In the genomic region with DNA sequence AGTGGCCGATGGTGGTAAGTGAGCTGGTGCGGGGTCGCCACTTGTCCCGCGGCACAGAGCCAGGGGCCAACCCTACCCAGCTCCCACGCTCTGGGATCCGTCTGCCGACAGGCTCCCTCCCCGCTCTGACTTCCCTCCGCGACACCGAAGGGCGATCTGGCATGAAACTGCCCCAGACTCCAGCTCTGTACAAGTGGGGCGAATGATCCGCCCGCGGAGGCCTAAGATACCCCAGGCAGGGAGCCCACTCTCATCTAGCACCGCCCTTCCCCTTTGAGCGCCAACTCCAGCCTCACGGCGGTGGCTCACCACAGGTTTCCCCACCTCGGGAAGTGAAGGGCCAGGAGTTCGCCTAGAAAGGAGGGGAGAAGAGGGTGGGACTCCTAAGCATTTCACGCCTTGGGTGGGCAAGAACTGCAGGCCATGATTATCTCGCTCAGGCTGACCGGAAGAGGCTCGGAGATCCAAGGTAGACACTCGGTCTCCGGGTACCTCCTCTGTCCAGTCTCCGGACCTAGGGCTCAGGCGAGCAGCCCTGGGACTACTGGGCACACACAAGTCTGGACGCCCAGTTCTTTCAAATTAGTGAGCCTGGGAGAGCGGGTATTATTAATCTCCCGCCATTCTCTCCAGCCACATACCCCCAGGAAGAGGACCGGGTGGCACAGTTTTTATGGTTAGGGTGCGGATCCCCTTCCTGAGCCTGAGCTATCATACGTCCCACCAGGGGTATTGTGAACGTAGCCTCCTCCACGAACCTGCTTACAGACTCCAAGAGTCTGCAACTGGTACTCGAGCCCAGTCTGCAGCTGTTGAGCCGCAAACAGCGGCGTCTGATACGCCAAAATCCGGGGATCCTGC, we compare ENCODE assay signal across 8 cellular contexts. TPM values are rescaled to one million over a fixed set of nuclear protein-coding genes. Genes with fewer than 3 reads are reported as not detected.
A peak's percentile ranks its signal among the peaks of the same experiment; 100 is the strongest.
DNase-seq lines count a peak whose midpoint lies in the region; ATAC-seq and TF ChIP-seq lines count a peak whose summit lies in the region.

No MANE protein-coding gene starts in this region.

- POLR2A ChIA-PET in activated CD4-positive, alpha-beta T cell treated with anti-CD3 and anti-CD28 coated beads, Interleukin-2, amount 10 ng/mL, durations not matched to agents 7 days and 5 days (lab: Charles Lee), result interaction anchor here (1.0 kb wide), 1 partner anchor 17 kb away, joined by 3 read pairs; no protein-coding TSS in a partner anchor

- ATAC-seq in left lobe of liver, result peak; percentile 25

- 4% methylated on average over 28 of the region's 45 CpGs for WGBS in suprapubic skin

- H3K4me3 ChIP-seq in suprapubic skin, result peak overlapping the region; percentile 50
- no peak overlapping the region for H3K4me3 ChIP-seq in uterus

- H3K27ac ChIP-seq in suprapubic skin (no peak overlapping the region), uterus (no peak overlapping the region)

- DNase-seq in activated CD4-positive, alpha-beta T cell treated with anti-CD3 and anti-CD28 coated beads, Interleukin-2, amount 10 ng/mL, durations not matched to agents 7 days and 5 days, result no peak
- DNase-seq in activated CD4-positive, alpha-beta T cell treated with anti-CD3 and anti-CD28 coated beads for 1 hour, result no peak
- peak; percentile 45 to 50 for DNase-seq in activated T-cell treated with anti-CD3 and anti-CD28 coated beads, Interleukin-2, amount 50 U/mL, for 48 hours
- no peak for DNase-seq in left lobe of liver (ENCODE audit: low spot score)
- no peak for DNase-seq in suprapubic skin (ENCODE audit: low spot score in 2 of 2)
- DNase-seq in superior temporal gyrus (ENCODE audit: extremely low spot score), result no peak
- no peak for DNase-seq in uterus
- no peak for DNase-seq in AML-193 (lab: John Stamatoyannopoulos, UW)

- CTCF ChIA-PET in activated CD4-positive, alpha-beta T cell treated with anti-CD3 and anti-CD28 coated beads, Interleukin-2, amount 10 ng/mL, durations not matched to agents 7 days and 5 days (lab: Charles Lee), result interaction anchor here (0.5 to 10.1 kb wide), 18 partner anchors 9 to 322 kb away, joined by 3 to 110 read pairs (median 6); a partner anchor contains a TSS

- H3K36me3 ChIP-seq in suprapubic skin, result no peaks in the 10 kb centered on the region
- no peaks in the 10 kb centered on the region for H3K36me3 ChIP-seq in uterus

- H3K9me3 Mint-ChIP-seq in activated CD4-positive, alpha-beta T cell treated with anti-CD3 and anti-CD28 coated beads, Interleukin-2, amount 10 ng/mL, durations not matched to agents 7 days and 5 days, result no peaks in the 10 kb centered on the region

- H3K4me1 Mint-ChIP-seq in activated CD4-positive, alpha-beta T cell treated with anti-CD3 and anti-CD28 coated beads, Interleukin-2, amount 10 ng/mL, durations not matched to agents 7 days and 5 days, result peaks cover 52% of the 10 kb centered on the region

- H3K9me3 ChIP-seq in suprapubic skin (no peaks in the 10 kb centered on the region), uterus (no peaks in the 10 kb centered on the region)

- H3K4me3 Mint-ChIP-seq in activated CD4-positive, alpha-beta T cell treated with anti-CD3 and anti-CD28 coated beads, Interleukin-2, amount 10 ng/mL, durations not matched to agents 7 days and 5 days, result peak overlapping the region; percentile 73

- H3K36me3 Mint-ChIP-seq in activated CD4-positive, alpha-beta T cell treated with anti-CD3 and anti-CD28 coated beads, Interleukin-2, amount 10 ng/mL, durations not matched to agents 7 days and 5 days (ENCODE audit: low read depth), result no peaks in the 10 kb centered on the region

- intact Hi-C loops in uterus (cut with DNase I; ENCODE audit: low total_unique reads), result no loop called here

- peaks cover 41% of the 10 kb centered on the region for H3K4me1 ChIP-seq in suprapubic skin
- H3K4me1 ChIP-seq in uterus, result peaks cover 0 to 36% of the 10 kb centered on the region in 2 donors

- TF ChIP-seq CTCF in suprapubic skin (IDR thresholded peaks at IDR 0.05) (no peak), uterus (IDR thresholded peaks at IDR 0.05) (no peak)

- H3K27me3 ChIP-seq in suprapubic skin (peaks cover 73% of the 10 kb centered on the region), uterus (peaks cover 28 to 50% of the 10 kb centered on the region in 2 donors)

- no peak for TF ChIP-seq EP300 in suprapubic skin (IDR thresholded peaks at IDR 0.05)

- peaks cover 89% of the 10 kb centered on the region for H3K27me3 Mint-ChIP-seq in activated CD4-positive, alpha-beta T cell treated with anti-CD3 and anti-CD28 coated beads, Interleukin-2, amount 10 ng/mL, durations not matched to agents 7 days and 5 days

- peak overlapping the region; percentile 75 for H3K27ac Mint-ChIP-seq in activated CD4-positive, alpha-beta T cell treated with anti-CD3 and anti-CD28 coated beads, Interleukin-2, amount 10 ng/mL, durations not matched to agents 7 days and 5 days

- TF ChIP-seq POLR2A in suprapubic skin (IDR thresholded peaks at IDR 0.05) (no peak), uterus (IDR thresholded peaks at IDR 0.05) (no peak)

RNA-seq across cellular contexts. Expression of a gene that starts 0.8 kb away (rescaled TPM):
- total RNA-seq in activated CD4-positive, alpha-beta T cell treated with anti-CD3 and anti-CD28 coated beads, Interleukin-2, amount 10 ng/mL, durations not matched to agents 7 days and 5 days, result under 1 TPM; 0.17 to 0.29 TPM
- total RNA-seq in left lobe of liver, result not detected
- total RNA-seq in suprapubic skin, result not detected
- total RNA-seq in uterus, result not detected

RNA-seq across cellular contexts. Expression of a gene that starts 7.4 kb away (rescaled TPM):
- total RNA-seq in activated CD4-positive, alpha-beta T cell treated with anti-CD3 and anti-CD28 coated beads, Interleukin-2, amount 10 ng/mL, durations not matched to agents 7 days and 5 days, result under 1 TPM; 0.52 to 0.99 TPM
- total RNA-seq in left lobe of liver (not detected), suprapubic skin (1 to 10 TPM in 2 of 4 donors, under 1 TPM in 2; 0.64 to 4.3 (median 1.4) TPM), uterus (under 1 TPM in 1 of 4 donors, not detected in 3; 0.35 TPM)

RNA-seq across cellular contexts. Expression of a gene that starts 20.2 kb away (rescaled TPM):
- total RNA-seq in activated CD4-positive, alpha-beta T cell treated with anti-CD3 and anti-CD28 coated beads, Interleukin-2, amount 10 ng/mL, durations not matched to agents 7 days and 5 days, result under 1 TPM; 0.10 to 0.17 TPM
- not detected for total RNA-seq in left lobe of liver
- under 1 TPM in 3 of 4 donors, not detected in 1; 0.23 to 0.45 (median 0.24) TPM for total RNA-seq in suprapubic skin
- total RNA-seq in uterus, result under 1 TPM in 1 of 4 donors, not detected in 3; 0.18 TPM

RNA-seq across cellular contexts. Expression of a gene that starts 21.7 kb away (rescaled TPM):
- total RNA-seq in activated CD4-positive, alpha-beta T cell treated with anti-CD3 and anti-CD28 coated beads, Interleukin-2, amount 10 ng/mL, durations not matched to agents 7 days and 5 days, result 100 to 1,000 TPM in 1 of 2 experiments, 10 to 100 TPM in 1; 89.6 to 114 TPM
- 47.4 TPM for total RNA-seq in left lobe of liver
- 10 to 100 TPM; 78.3 to 98.7 (median 87.7) TPM for total RNA-seq in suprapubic skin
- total RNA-seq in uterus, result 100 to 1,000 TPM in 1 of 4 donors, 10 to 100 TPM in 2, 1 to 10 TPM in 1; 6.9 to 117 (median 29.7) TPM

RNA-seq across cellular contexts. Expression of a gene that starts 39.6 kb away (rescaled TPM):
- 10 to 100 TPM; 62.5 to 65.5 TPM for total RNA-seq in activated CD4-positive, alpha-beta T cell treated with anti-CD3 and anti-CD28 coated beads, Interleukin-2, amount 10 ng/mL, durations not matched to agents 7 days and 5 days
- total RNA-seq in left lobe of liver, result 27.7 TPM
- 10 to 100 TPM; 40.0 to 61.4 (median 49.6) TPM for total RNA-seq in suprapubic skin
- 10 to 100 TPM; 34.7 to 46.6 (median 39.6) TPM for total RNA-seq in uterus

Comparison
In these comparisons a context has a peak if more than half of its experiments do, and no peak if none do; other contexts are left out.
1. DNase-seq: peak in activated T-cell treated with anti-CD3 and anti-CD28 coated beads, Interleukin-2, amount 50 U/mL, for 48 hours (2 of 2); none in activated CD4-positive, alpha-beta T cell treated with anti-CD3 and anti-CD28 coated beads, Interleukin-2, amount 10 ng/mL, durations not matched to agents 7 days and 5 days (single experiment), activated CD4-positive, alpha-beta T cell treated with anti-CD3 and anti-CD28 coated beads for 1 hour (single experiment), left lobe of liver (single experiment), suprapubic skin (0 of 2), superior temporal gyrus (single experiment), uterus (0 of 2) and AML-193 (0 of 2).